Comparison of ENCODE assay signal across 22 cellular contexts in the genomic region with DNA sequence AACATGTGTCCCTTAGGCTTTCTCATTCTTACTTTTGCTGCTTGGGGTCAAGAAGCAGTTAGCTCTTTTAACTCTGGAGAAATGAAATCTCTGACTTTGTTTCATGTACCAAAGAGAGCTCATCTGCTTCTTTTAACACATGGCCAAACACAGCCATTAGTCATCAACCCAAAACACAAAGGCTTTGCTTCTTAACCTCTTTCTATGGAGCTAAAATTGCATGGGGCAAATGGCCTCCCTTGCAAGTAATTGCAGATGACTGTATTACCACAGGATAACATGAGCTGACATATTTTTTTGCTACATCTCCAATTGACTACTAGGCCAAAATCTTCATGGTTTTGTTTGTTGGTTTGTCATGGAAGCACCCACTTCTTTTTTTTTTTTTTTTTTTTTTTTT.
"Had no signal": no experiment of that assay in that cellular context is flagged by ENCODE, and none has a peak within 500 bp of the region (broad histone marks: within the 10 kb centered on the region; RNA-seq: fewer than 3 reads in every experiment).

No MANE protein-coding gene starts in this region.

- H3K9me3 ChIP-seq: ascending aorta, mucosa of descending colon, psoas muscle, right lobe of liver, suprapubic skin, upper lobe of left lung had no signal

- H3K4me3 ChIP-seq: ascending aorta, coronary artery, mucosa of descending colon, psoas muscle, right lobe of liver, suprapubic skin, upper lobe of left lung had no signal

- DNase-seq: activated CD4-positive, CD25-positive, alpha-beta regulatory T cell treated with anti-CD3 and anti-CD28 coated beads, Interleukin-2, amount 50 U/mL, for 72 hours; activated CD8-positive, alpha-beta memory T cell treated with anti-CD3 and anti-CD28 coated beads, Interleukin-2, amount 50 U/mL, for 4 hours; activated CD8-positive, alpha-beta T cell treated with anti-CD3 and anti-CD28 coated beads for 36 hours; activated T-cell treated with anti-CD3 and anti-CD28 coated beads, Interleukin-2, amount 50 U/mL, for 72 hours; caudate nucleus; effector CD4-positive, alpha-beta T cell; head of caudate nucleus; mammary epithelial cell; mucosa of descending colon; natural killer cell; nucleus accumbens; psoas muscle; right lobe of liver; stimulated activated CD4-positive, alpha-beta T cell treated with anti-CD3 and anti-CD28 coated beads, Interleukin-12 subunit alpha, Interleukin-12 subunit beta, amount 100 ng/mL, for 4 hours; stimulated activated naive CD4-positive, alpha-beta T cell treated with Interleukin-2 at 50 U/mL for 16 hours; T-helper 2 cell had no signal

- ATAC-seq: activated CD8-positive, alpha-beta T cell treated with anti-CD3 and anti-CD28 coated beads for 36 hours; activated T-cell treated with anti-CD3 and anti-CD28 coated beads, Interleukin-2, amount 50 U/mL, for 72 hours; foreskin keratinocyte; mucosa of descending colon; natural killer cell; psoas muscle; right lobe of liver had no signal

- H3K27me3 ChIP-seq: ascending aorta, foreskin keratinocyte, right lobe of liver, suprapubic skin, upper lobe of left lung had no signal

- H3K36me3 ChIP-seq: ascending aorta, right lobe of liver, suprapubic skin, upper lobe of left lung had no signal

- H3K27ac ChIP-seq: ascending aorta, coronary artery, epithelial cell of prostate, foreskin keratinocyte, psoas muscle, right lobe of liver, suprapubic skin, upper lobe of left lung had no signal

- H3K4me1 ChIP-seq: ascending aorta, foreskin keratinocyte, psoas muscle, right lobe of liver, suprapubic skin, upper lobe of left lung had no signal
